ENCODE assay signal across 9 cellular contexts in genomic region chr2:160583162-160583522, GRCh38.
DNase-seq lines count a peak whose midpoint lies in the region; ATAC-seq, FAIRE-seq and TF ChIP-seq lines count a peak whose summit lies in the region.
"Had no signal": no experiment of that assay in that cellular context is flagged by ENCODE, and none has a peak within 500 bp of the region (broad histone marks: within the 10 kb centered on the region; RNA-seq: fewer than 3 reads in every experiment).

No MANE protein-coding gene starts in this region.

- no peaks in the 10 kb centered on the region for H3K27me3 Mint-ChIP-seq in WTC11 (ENCODE audit: low read depth)
- H3K27me3 Mint-ChIP-seq in activated CD4-positive, alpha-beta T cell treated with anti-CD3 and anti-CD28 coated beads, Interleukin-2, amount 10 ng/mL, durations not matched to agents 24 days and 14 days, result peaks cover 4% of the 10 kb centered on the region

- TF ChIP-seq CTCF in Loucy (conservative IDR thresholded peaks at IDR 0.05; ENCODE audit: low read length), result no peak
- no peak for TF ChIP-seq CTCF in astrocyte of the spinal cord (IDR thresholded peaks at IDR 0.05; ENCODE audit: low read depth, low read length)
- no peak for TF ChIP-seq CTCF in kidney (IDR thresholded peaks at IDR 0.05; ENCODE audit: borderline replicate concordance, extremely low read depth, insufficient read depth)
- TF ChIP-seq CTCF in WTC11 (IDR thresholded peaks at IDR 0.05), result no peak

- no peaks in the 10 kb centered on the region for H4K20me1 ChIP-seq in Loucy (ENCODE audit: insufficient read depth, low read length, poor library complexity, severe bottlenecking)

- H3K27ac Mint-ChIP-seq in WTC11, result no peak overlapping the region
- H3K27ac Mint-ChIP-seq in activated CD4-positive, alpha-beta T cell treated with anti-CD3 and anti-CD28 coated beads, Interleukin-2, amount 10 ng/mL, durations not matched to agents 24 days and 14 days, result no peak overlapping the region

- in situ Hi-C loops in astrocyte of the spinal cord (cut with HindIII; ENCODE audit: low sequenced_read_pairs), result no loop called here

- H3K4me1 ChIP-seq in Loucy (ENCODE audit: insufficient read depth, low read length, poor library complexity, severe bottlenecking), result peaks cover 11% of the 10 kb centered on the region
- peaks cover 19 to 20% of the 10 kb centered on the region in 2 donors for H3K4me1 ChIP-seq in kidney (ENCODE audit: control insufficient read depth in 1 of 2, insufficient read depth in 1 of 2, low read depth in 1 of 2, low read length in 2 of 2)
- H3K4me1 ChIP-seq in subcutaneous abdominal adipose tissue (ENCODE audit: control insufficient read depth in 5 of 5, insufficient read depth in 5 of 5, low read length in 5 of 5), result peaks cover 14 to 34% (median 29%) of the 10 kb centered on the region in 5 donors

- peak overlapping the region; percentile 0 to 26 for H3K27ac ChIP-seq in kidney (ENCODE audit: low read depth in 2 of 2, low read length in 2 of 2)
- H3K27ac ChIP-seq in subcutaneous abdominal adipose tissue (ENCODE audit: low read depth, low read length), result peak overlapping the region; percentile 43
- H3K27ac ChIP-seq: HL-60 had no signal

- H3K36me3 ChIP-seq in Loucy (ENCODE audit: insufficient read depth, low read length) (no peaks in the 10 kb centered on the region), kidney (ENCODE audit: control insufficient read depth in 1 of 2, insufficient read depth in 2 of 2, low read length in 2 of 2) (no peaks in the 10 kb centered on the region), subcutaneous abdominal adipose tissue (ENCODE audit: control insufficient read depth in 5 of 5, insufficient read depth in 5 of 5, low read length in 5 of 5) (no peaks in the 10 kb centered on the region)

- no peaks in the 10 kb centered on the region for H3K9me2 ChIP-seq in Loucy (replicated peaks; ENCODE audit: low read depth, low read length)

- H2AFZ ChIP-seq in Loucy (ENCODE audit: low read length), result peak overlapping the region; percentile 47; the same call in 1 of the 2 replicates

- no peaks in the 10 kb centered on the region for H3F3A ChIP-seq in Loucy (ENCODE audit: low read depth)

- peaks cover 3% of the 10 kb centered on the region for H3K9me3 Mint-ChIP-seq in WTC11
- H3K9me3 Mint-ChIP-seq in activated CD4-positive, alpha-beta T cell treated with anti-CD3 and anti-CD28 coated beads, Interleukin-2, amount 10 ng/mL, durations not matched to agents 24 days and 14 days, result peaks cover 11% of the 10 kb centered on the region

- H3K79me2 ChIP-seq in Loucy (ENCODE audit: insufficient read depth, low read length), result no peaks in the 10 kb centered on the region

- intact Hi-C loops in kidney (cut with DNase I), result no loop called here
- intact Hi-C loops in activated CD4-positive, alpha-beta T cell treated with anti-CD3 and anti-CD28 coated beads, Interleukin-2, amount 10 ng/mL, durations not matched to agents 24 days and 14 days (cut with micrococcal nuclease), result no loop called here

- CTCF ChIA-PET in WTC11 (lab: Charles Lee), result interaction anchor here (0.6 to 3.2 kb wide), 5 partner anchors 329 to 473 kb away, joined by 3 to 33 read pairs (median 4); no protein-coding TSS in a partner anchor

- H3K9me3 ChIP-seq in Loucy (ENCODE audit: insufficient read depth, low read depth, low read length) (no peaks in the 10 kb centered on the region), kidney (ENCODE audit: control insufficient read depth in 1 of 2, low read length in 2 of 2) (no peaks in the 10 kb centered on the region), subcutaneous abdominal adipose tissue (ENCODE audit: control insufficient read depth in 5 of 5, low read length in 5 of 5) (peaks cover 0 to 6% (median 3%) of the 10 kb centered on the region in 5 donors)

- peak; percentile 74 for DNase-seq in astrocyte of the spinal cord (ENCODE audit: low read depth, low spot score)
- DNase-seq in kidney, result no peak
- DNase-seq in WTC11 (ENCODE audit: low spot score), result no peak
- DNase-seq in H4 (ENCODE audit: low spot score), result no peak
- DNase-seq in activated CD4-positive, alpha-beta T cell treated with anti-CD3 and anti-CD28 coated beads, Interleukin-2, amount 10 ng/mL, durations not matched to agents 24 days and 14 days, result no peak

- H3K4me3 ChIP-seq in Loucy (ENCODE audit: low read length, poor library complexity, severe bottlenecking) (no peak overlapping the region), astrocyte of the spinal cord (ENCODE audit: low read depth, low read length) (no peak overlapping the region), kidney (ENCODE audit: low read length in 2 of 2) (peak overlapping the region; percentile 13 to 28), subcutaneous abdominal adipose tissue (ENCODE audit: low read depth in 1 of 5, low read length in 5 of 5) (no peak overlapping the region)

- POLR2A ChIA-PET in WTC11 (lab: Charles Lee), result no interaction called here

- peaks cover 48% of the 10 kb centered on the region for H3K4me1 Mint-ChIP-seq in WTC11
- H3K4me1 Mint-ChIP-seq in activated CD4-positive, alpha-beta T cell treated with anti-CD3 and anti-CD28 coated beads, Interleukin-2, amount 10 ng/mL, durations not matched to agents 24 days and 14 days, result peaks cover 2% of the 10 kb centered on the region

- no peaks in the 10 kb centered on the region for H3K27me3 ChIP-seq in Loucy (ENCODE audit: insufficient read depth, low read length, poor library complexity, severe bottlenecking)
- peaks cover 0 to 4% (median 0%) of the 10 kb centered on the region in 5 donors for H3K27me3 ChIP-seq in subcutaneous abdominal adipose tissue (ENCODE audit: control insufficient read depth in 5 of 5, insufficient read depth in 4 of 5, low read length in 5 of 5)

- 0 out of 2 replicates have a peak, but pooled peaks cover 1% of the 10 kb centered on the region for H3K36me3 Mint-ChIP-seq in WTC11
- no peaks in the 10 kb centered on the region for H3K36me3 Mint-ChIP-seq in activated CD4-positive, alpha-beta T cell treated with anti-CD3 and anti-CD28 coated beads, Interleukin-2, amount 10 ng/mL, durations not matched to agents 24 days and 14 days (ENCODE audit: low read depth)

- no peak overlapping the region for H3K4me2 ChIP-seq in Loucy (ENCODE audit: low read depth, low read length, poor library complexity, severe bottlenecking)

- H3K4me3 Mint-ChIP-seq in WTC11, result no peak overlapping the region
- no peak overlapping the region for H3K4me3 Mint-ChIP-seq in activated CD4-positive, alpha-beta T cell treated with anti-CD3 and anti-CD28 coated beads, Interleukin-2, amount 10 ng/mL, durations not matched to agents 24 days and 14 days

- FAIRE-seq in kidney (lab: Jason Lieb, UNC), result no peak

- ATAC-seq in WTC11 (no peak), GM21717 (IDR thresholded peaks at IDR 0.05; ENCODE audit: unreplicated experiment) (no peak)

- H3K9ac ChIP-seq in Loucy (ENCODE audit: low read depth, low read length, poor library complexity, severe bottlenecking) (no peak overlapping the region), kidney (ENCODE audit: low read length in 2 of 2) (peak overlapping the region in 1 of 2 donors; percentile 23), subcutaneous abdominal adipose tissue (ENCODE audit: low read length in 5 of 5) (no peak overlapping the region)

TF ChIP-seq in WTC11, 78 proteins besides CTCF, POLR2A, EP300 and RAD21:
- TF ChIP-seq AR (CRISPR knock-in tag; IDR thresholded peaks at IDR 0.05), result no peak
- no peak for TF ChIP-seq TEAD1 (CRISPR knock-in tag; IDR thresholded peaks at IDR 0.05)
- TF ChIP-seq GABPB1 (CRISPR knock-in tag; IDR thresholded peaks at IDR 0.05), result no peak
- TF ChIP-seq GTF2I (CRISPR knock-in tag; conservative IDR thresholded peaks at IDR 0.05), result no peak
- TF ChIP-seq ZNF219 (CRISPR knock-in tag; IDR thresholded peaks at IDR 0.05; ENCODE audit: borderline replicate concordance), result no peak
- TF ChIP-seq CREM (CRISPR knock-in tag; IDR thresholded peaks at IDR 0.05), result no peak
- TF ChIP-seq NFE2L1 (CRISPR knock-in tag; IDR thresholded peaks at IDR 0.05), result no peak
- no peak for TF ChIP-seq SP1 (CRISPR knock-in tag; conservative IDR thresholded peaks at IDR 0.05)
- no peak for TF ChIP-seq RELA (CRISPR knock-in tag; IDR thresholded peaks at IDR 0.05; ENCODE audit: borderline replicate concordance)
- no peak for TF ChIP-seq MXD4 (CRISPR knock-in tag; IDR thresholded peaks at IDR 0.05; ENCODE audit: borderline replicate concordance)
- TF ChIP-seq ZNF396 (CRISPR knock-in tag; IDR thresholded peaks at IDR 0.05; ENCODE audit: borderline replicate concordance), result no peak
- TF ChIP-seq ZNF416 (CRISPR knock-in tag; IDR thresholded peaks at IDR 0.05), result no peak
- TF ChIP-seq CBFB (CRISPR knock-in tag; IDR thresholded peaks at IDR 0.05; ENCODE audit: low read depth), result no peak
- no peak for TF ChIP-seq KAT7 (CRISPR knock-in tag; IDR thresholded peaks at IDR 0.05; ENCODE audit: borderline replicate concordance)
TF ChIP-seq in WTC11: peak in this region for 0.

Comparison
In these comparisons a context has a peak if more than half of its experiments do, and no peak if none do; other contexts are left out.
1. H3K4me3 ChIP-seq: peak in kidney (2 of 2); none in Loucy (single experiment), astrocyte of the spinal cord (single experiment) and subcutaneous abdominal adipose tissue (0 of 5).